In the genomic region with DNA sequence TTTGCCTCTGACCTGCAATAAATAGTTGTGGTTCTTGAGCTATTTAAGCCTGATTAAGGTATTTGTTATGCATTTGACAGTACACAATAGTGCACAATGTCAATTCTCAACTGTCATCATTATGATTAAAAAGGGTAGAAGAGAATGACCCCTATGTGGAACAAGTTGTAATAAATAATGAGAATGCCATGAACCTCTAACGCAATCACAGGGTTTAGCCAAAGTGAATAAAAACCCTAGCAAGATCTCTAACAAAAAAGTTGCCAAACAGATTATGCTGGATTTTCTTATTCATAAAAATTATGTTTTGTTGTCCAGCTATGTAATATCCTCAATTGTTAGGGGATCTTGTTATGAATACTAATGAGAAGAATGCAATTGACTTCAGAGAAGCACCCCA, we compare ENCODE assay signal across 38 cellular contexts.
"Had no signal": no experiment of that assay in that cellular context is flagged by ENCODE, and none has a peak within 500 bp of the region (broad histone marks: within the 10 kb centered on the region; RNA-seq: fewer than 3 reads in every experiment).

No MANE protein-coding gene starts in this region.

- H3K9me3 ChIP-seq: adrenal gland, ascending aorta, body of pancreas, breast epithelium had no signal

- H3K4me1 ChIP-seq: adrenal gland, ascending aorta, body of pancreas, breast epithelium had no signal

- H3K36me3 ChIP-seq: adrenal gland, ascending aorta, brain microvascular endothelial cell, breast epithelium, cardiac muscle cell had no signal

- H3K36me3 Mint-ChIP-seq: activated naive CD4-positive, alpha-beta T cell treated with anti-CD3 and anti-CD28 coated beads, Interleukin-2, amount 10 ng/mL, durations not matched to agents 7 days and 5 days; activated naive CD4-positive, alpha-beta T cell treated with anti-CD3 and anti-CD28 coated beads, Interleukin-2, amount 50 U/mL, for 24 hours; activated naive CD4-positive, alpha-beta T cell treated with anti-CD3 and anti-CD28 coated beads, Interleukin-2, amount 50 U/mL, for 72 hours; activated naive CD8-positive, alpha-beta T cell; activated naive CD8-positive, alpha-beta T cell treated with anti-CD3 and anti-CD28 coated beads for 36 hours; activated naive CD8-positive, alpha-beta T cell treated with anti-CD3 and anti-CD28 coated beads, Interleukin-2, amount 10 ng/mL, durations not matched to agents 7 days and 5 days; brain had no signal

- H3K4me3 ChIP-seq: adrenal gland, ascending aorta, body of pancreas, breast epithelium, cardiac muscle cell had no signal

- H3K4me3 Mint-ChIP-seq: activated naive CD4-positive, alpha-beta T cell treated with anti-CD3 and anti-CD28 coated beads for 36 hours; activated naive CD4-positive, alpha-beta T cell treated with anti-CD3 and anti-CD28 coated beads, Interleukin-2, amount 10 ng/mL, durations not matched to agents 7 days and 5 days; activated naive CD4-positive, alpha-beta T cell treated with anti-CD3 and anti-CD28 coated beads, Interleukin-2, amount 50 U/mL, for 24 hours; activated naive CD8-positive, alpha-beta T cell; activated naive CD8-positive, alpha-beta T cell treated with anti-CD3 and anti-CD28 coated beads for 36 hours; activated naive CD8-positive, alpha-beta T cell treated with anti-CD3 and anti-CD28 coated beads, Interleukin-2, amount 10 ng/mL, durations not matched to agents 7 days and 5 days; activated naive CD8-positive, alpha-beta T cell treated with anti-CD3 and anti-CD28 coated beads, Interleukin-2, amount 50 U/mL, for 24 hours; activated T-cell treated with anti-CD3 and anti-CD28 coated beads, Interleukin-2, amount 50 U/mL, for 24 hours; activated T-cell treated with anti-CD3 and anti-CD28 coated beads, Interleukin-2, amount 50 U/mL, for 4 hours; activated T-cell treated with anti-CD3 and anti-CD28 coated beads, Interleukin-2, amount 50 U/mL, for 72 hours; activated T-helper 1 cell treated with anti-CD3 and anti-CD28 coated beads, Interleukin-12 subunit alpha, Interleukin-12 subunit beta, Interleukin-2, Interleukin-4 antibody, amounts not matched to agents 30 ng/mL and 10 ng/mL and 1 ng/mL, durations not matched to agents 14 hours and 24 hours and 36 hours; activated T-helper 17 cell treated with anti-CD3 and anti-CD28 coated beads, Interleukin-2, amount 50 U/mL, for 72 hours; brain; central memory CD8-positive, alpha-beta T cell had no signal

- H3K4me1 Mint-ChIP-seq: activated naive CD4-positive, alpha-beta T cell treated with anti-CD3 and anti-CD28 coated beads, Interleukin-2, amount 10 ng/mL, durations not matched to agents 7 days and 5 days; activated naive CD4-positive, alpha-beta T cell treated with anti-CD3 and anti-CD28 coated beads, Interleukin-2, amount 50 U/mL, for 24 hours; activated naive CD8-positive, alpha-beta T cell treated with anti-CD3 and anti-CD28 coated beads for 36 hours; activated naive CD8-positive, alpha-beta T cell treated with anti-CD3 and anti-CD28 coated beads, Interleukin-2, amount 10 ng/mL, durations not matched to agents 7 days and 5 days; activated naive CD8-positive, alpha-beta T cell treated with anti-CD3 and anti-CD28 coated beads, Interleukin-2, amount 50 U/mL, for 24 hours; activated T-helper 17 cell treated with anti-CD3 and anti-CD28 coated beads, Interleukin-2, amount 50 U/mL, for 72 hours; brain; central memory CD8-positive, alpha-beta T cell had no signal

- H3K27ac Mint-ChIP-seq: activated naive CD4-positive, alpha-beta T cell treated with anti-CD3 and anti-CD28 coated beads for 36 hours; activated naive CD4-positive, alpha-beta T cell treated with anti-CD3 and anti-CD28 coated beads, Interleukin-2, amount 10 ng/mL, durations not matched to agents 7 days and 5 days; activated naive CD4-positive, alpha-beta T cell treated with anti-CD3 and anti-CD28 coated beads, Interleukin-2, amount 50 U/mL, for 24 hours; activated naive CD4-positive, alpha-beta T cell treated with anti-CD3 and anti-CD28 coated beads, Interleukin-2, amount 50 U/mL, for 72 hours; activated naive CD8-positive, alpha-beta T cell; activated naive CD8-positive, alpha-beta T cell treated with anti-CD3 and anti-CD28 coated beads for 36 hours; activated naive CD8-positive, alpha-beta T cell treated with anti-CD3 and anti-CD28 coated beads, Interleukin-2, amount 10 ng/mL, durations not matched to agents 7 days and 5 days; activated naive CD8-positive, alpha-beta T cell treated with anti-CD3 and anti-CD28 coated beads, Interleukin-2, amount 50 U/mL, for 24 hours; activated T-cell treated with anti-CD3 and anti-CD28 coated beads, Interleukin-2, amount 50 U/mL, for 24 hours; activated T-cell treated with anti-CD3 and anti-CD28 coated beads, Interleukin-2, amount 50 U/mL, for 72 hours; activated T-helper 1 cell treated with anti-CD3 and anti-CD28 coated beads, Interleukin-12 subunit alpha, Interleukin-12 subunit beta, Interleukin-2, Interleukin-4 antibody, amounts not matched to agents 30 ng/mL and 10 ng/mL and 1 ng/mL, durations not matched to agents 14 hours and 24 hours and 36 hours; activated T-helper 17 cell treated with anti-CD3 and anti-CD28 coated beads, Interleukin-2, amount 50 U/mL, for 72 hours; activated T-helper 2 cell treated with anti-CD3 and anti-CD28 coated beads, Interferon-gamma antibody, Interleukin-2, Interleukin-4, amounts not matched to agents 10 μg/mL and 5 μg/mL and 100 μg/mL, durations not matched to agents 14 hours and 24 hours and 36 hours; brain had no signal

- ATAC-seq: activated naive CD4-positive, alpha-beta T cell treated with anti-CD3 and anti-CD28 coated beads, Interleukin-2, amount 50 U/mL, for 72 hours; activated naive CD8-positive, alpha-beta T cell treated with anti-CD3 and anti-CD28 coated beads, Interleukin-2, amount 50 U/mL, for 24 hours; activated T-cell treated with anti-CD3 and anti-CD28 coated beads, Interleukin-2, amount 50 U/mL, for 4 hours; activated T-cell treated with anti-CD3 and anti-CD28 coated beads, Interleukin-2, amount 50 U/mL, for 72 hours; activated T-helper 17 cell treated with anti-CD3 and anti-CD28 coated beads, Interleukin-2, amount 50 U/mL, for 72 hours; body of pancreas had no signal

- H3K27me3 Mint-ChIP-seq: activated naive CD4-positive, alpha-beta T cell treated with anti-CD3 and anti-CD28 coated beads, Interleukin-2, amount 10 ng/mL, durations not matched to agents 7 days and 5 days; activated naive CD8-positive, alpha-beta T cell; activated naive CD8-positive, alpha-beta T cell treated with anti-CD3 and anti-CD28 coated beads, Interleukin-2, amount 50 U/mL, for 24 hours; activated T-cell treated with anti-CD3 and anti-CD28 coated beads, Interleukin-2, amount 50 U/mL, for 24 hours; brain; central memory CD8-positive, alpha-beta T cell had no signal

- H3K27ac ChIP-seq: adrenal gland, ascending aorta, body of pancreas, brain microvascular endothelial cell, breast epithelium, cardiac muscle cell had no signal

- H3K27me3 ChIP-seq: adrenal gland, ascending aorta, body of pancreas, brain microvascular endothelial cell, breast epithelium, cardiac muscle cell had no signal

- H3K9me3 Mint-ChIP-seq: activated naive CD4-positive, alpha-beta T cell treated with anti-CD3 and anti-CD28 coated beads for 36 hours; activated naive CD4-positive, alpha-beta T cell treated with anti-CD3 and anti-CD28 coated beads, Interleukin-2, amount 10 ng/mL, durations not matched to agents 7 days and 5 days; activated naive CD4-positive, alpha-beta T cell treated with anti-CD3 and anti-CD28 coated beads, Interleukin-2, amount 50 U/mL, for 24 hours; activated naive CD4-positive, alpha-beta T cell treated with anti-CD3 and anti-CD28 coated beads, Interleukin-2, amount 50 U/mL, for 72 hours; activated naive CD8-positive, alpha-beta T cell treated with anti-CD3 and anti-CD28 coated beads for 36 hours; activated naive CD8-positive, alpha-beta T cell treated with anti-CD3 and anti-CD28 coated beads, Interleukin-2, amount 10 ng/mL, durations not matched to agents 7 days and 5 days; activated naive CD8-positive, alpha-beta T cell treated with anti-CD3 and anti-CD28 coated beads, Interleukin-2, amount 50 U/mL, for 24 hours; activated T-cell treated with anti-CD3 and anti-CD28 coated beads, Interleukin-2, amount 50 U/mL, for 24 hours; activated T-cell treated with anti-CD3 and anti-CD28 coated beads, Interleukin-2, amount 50 U/mL, for 4 hours; activated T-cell treated with anti-CD3 and anti-CD28 coated beads, Interleukin-2, amount 50 U/mL, for 72 hours; activated T-helper 1 cell treated with anti-CD3 and anti-CD28 coated beads, Interleukin-12 subunit alpha, Interleukin-12 subunit beta, Interleukin-2, Interleukin-4 antibody, amounts not matched to agents 30 ng/mL and 10 ng/mL and 1 ng/mL, durations not matched to agents 14 hours and 24 hours and 36 hours; activated T-helper 17 cell treated with anti-CD3 and anti-CD28 coated beads, Interleukin-2, amount 50 U/mL, for 72 hours; activated T-helper 2 cell treated with anti-CD3 and anti-CD28 coated beads, Interferon-gamma antibody, Interleukin-2, Interleukin-4, amounts not matched to agents 10 μg/mL and 5 μg/mL and 100 μg/mL, durations not matched to agents 14 hours and 24 hours and 36 hours; brain had no signal

- DNase-seq: activated effector memory CD4-positive, alpha-beta T cell treated with anti-CD3 and anti-CD28 coated beads, Interleukin-2, amount 50 U/mL, for 16 hours; activated effector memory CD4-positive, alpha-beta T cell treated with Interleukin-2 at 50 U/mL for 16 hours; activated gamma-delta T cell; activated gamma-delta T cell treated with Interleukin-2 at 50 U/mL for 16 hours; activated naive CD4-positive, alpha-beta T cell; activated naive CD4-positive, alpha-beta T cell treated with anti-CD3 and anti-CD28 coated beads for 36 hours; activated naive CD4-positive, alpha-beta T cell treated with anti-CD3 and anti-CD28 coated beads, Interleukin-2, amount 10 ng/mL, durations not matched to agents 7 days and 5 days; activated naive CD4-positive, alpha-beta T cell treated with anti-CD3 and anti-CD28 coated beads, Interleukin-2, amount 50 U/mL, for 16 hours; activated naive CD4-positive, alpha-beta T cell treated with Interleukin-2 at 50 U/mL for 16 hours; activated naive CD8-positive, alpha-beta T cell treated with anti-CD3 and anti-CD28 coated beads for 36 hours; activated naive CD8-positive, alpha-beta T cell treated with anti-CD3 and anti-CD28 coated beads, Interleukin-2, amount 10 ng/mL, durations not matched to agents 7 days and 5 days; activated naive CD8-positive, alpha-beta T cell treated with anti-CD3 and anti-CD28 coated beads, Interleukin-2, amount 50 U/mL, for 24 hours; activated T-cell treated with anti-CD3 and anti-CD28 coated beads, Interleukin-2, amount 50 U/mL, for 1 hour; activated T-cell treated with anti-CD3 and anti-CD28 coated beads, Interleukin-2, amount 50 U/mL, for 24 hours; activated T-cell treated with anti-CD3 and anti-CD28 coated beads, Interleukin-2, amount 50 U/mL, for 4 hours; activated T-cell treated with anti-CD3 and anti-CD28 coated beads, Interleukin-2, amount 50 U/mL, for 48 hours; activated T-cell treated with anti-CD3 and anti-CD28 coated beads, Interleukin-2, amount 50 U/mL, for 72 hours; adrenal gland; amniotic stem cell; amygdala; anterior cingulate cortex; aorta; body of pancreas; brain microvascular endothelial cell; caudate nucleus; central memory CD4-positive, alpha-beta T cell; cerebellar nuclear complex had no signal
